Comparison of ENCODE assay signal across 17 cellular contexts in the genomic region with DNA sequence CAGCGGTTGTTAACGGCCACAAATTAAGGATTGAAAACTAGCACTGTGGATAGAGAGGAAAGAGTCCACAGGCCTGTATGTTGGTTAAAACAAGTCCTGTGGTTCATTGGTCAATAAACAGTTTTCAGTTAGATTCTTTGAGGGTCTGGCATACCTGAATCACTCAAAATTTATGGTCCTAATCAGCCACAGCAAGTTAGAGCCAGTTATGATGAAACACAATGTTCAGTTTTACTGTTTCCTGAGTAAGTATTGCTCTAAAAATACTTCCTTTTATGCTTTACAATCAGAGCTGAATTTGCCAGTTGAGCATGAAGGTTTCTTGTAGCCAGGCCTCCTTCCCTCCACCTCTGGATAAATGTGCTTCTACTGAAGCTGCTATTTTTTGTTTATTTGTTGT. TPM values are rescaled to one million over a fixed set of nuclear protein-coding genes. Genes with fewer than 3 reads are reported as not detected.
DNase-seq lines count a peak whose midpoint lies in the region; ATAC-seq, FAIRE-seq and TF ChIP-seq lines count a peak whose summit lies in the region.
"Had no signal": no experiment of that assay in that cellular context is flagged by ENCODE, and none has a peak within 500 bp of the region (broad histone marks: within the 10 kb centered on the region; RNA-seq: fewer than 3 reads in every experiment).

No MANE protein-coding gene starts in this region.

- DNase-seq in mammary epithelial cell: peak; percentile 66
- no peak for DNase-seq in breast epithelium (ENCODE audit: low spot score in 2 of 2)
- DNase-seq in RCC 7860 (ENCODE audit: low spot score): peak; percentile 16
- DNase-seq in kidney epithelial cell (ENCODE audit: low read depth): peak; percentile 67
- no peak for DNase-seq in omental fat pad (ENCODE audit: low spot score)
- no peak for DNase-seq in amygdala (lab: John Stamatoyannopoulos, UW)
- DNase-seq in activated T-cell treated with anti-CD3 and anti-CD28 coated beads, Interleukin-2, amount 50 U/mL, for 24 hours: no peak
- no peak for DNase-seq in hepatic stellate cell (ENCODE audit: low spot score)
- DNase-seq: 8988T; brain microvascular endothelial cell; effector memory CD8-positive, alpha-beta T cell; heart right ventricle; NCI-H1417; NCI-H446; T1000; testis had no signal

- peaks cover 11% of the 10 kb centered on the region for H3K27me3 Mint-ChIP-seq in activated T-cell treated with anti-CD3 and anti-CD28 coated beads, Interleukin-2, amount 50 U/mL, for 24 hours

- H3K36me3 ChIP-seq in mammary epithelial cell (ENCODE audit: insufficient read depth, low read length): no peaks in the 10 kb centered on the region
- H3K36me3 ChIP-seq in breast epithelium: no peaks in the 10 kb centered on the region
- no peaks in the 10 kb centered on the region for H3K36me3 ChIP-seq in kidney epithelial cell (ENCODE audit: control insufficient read depth, insufficient read depth, low read length)
- H3K36me3 ChIP-seq: brain microvascular endothelial cell, heart right ventricle had no signal

- H3K4me3 ChIP-seq in mammary epithelial cell (replicated peaks in 1 of 3; ENCODE audit: insufficient read depth in 1 of 3, low read depth in 2 of 3, low read length in 3 of 3) (no peak overlapping the region), breast epithelium (no peak overlapping the region), kidney epithelial cell (ENCODE audit: low read depth, low read length) (no peak overlapping the region)
- H3K4me3 ChIP-seq: heart right ventricle, testis had no signal

- no peak for FAIRE-seq in RCC 7860 (lab: Jason Lieb, UNC)

- no peaks in the 10 kb centered on the region for H3K4me1 Mint-ChIP-seq in activated T-cell treated with anti-CD3 and anti-CD28 coated beads, Interleukin-2, amount 50 U/mL, for 24 hours (ENCODE audit: low read depth)
- H3K4me1 Mint-ChIP-seq: neural crest cell had no signal

- no peaks in the 10 kb centered on the region for H3K27me3 ChIP-seq in mammary epithelial cell (ENCODE audit: insufficient read depth, low read length)
- no peaks in the 10 kb centered on the region for H3K27me3 ChIP-seq in breast epithelium
- H3K27me3 ChIP-seq in kidney epithelial cell (ENCODE audit: control insufficient read depth, insufficient read depth, low read length): no peaks in the 10 kb centered on the region
- H3K27me3 ChIP-seq: brain microvascular endothelial cell, testis had no signal

- no peaks in the 10 kb centered on the region for H3K9me3 Mint-ChIP-seq in activated T-cell treated with anti-CD3 and anti-CD28 coated beads, Interleukin-2, amount 50 U/mL, for 24 hours
- H3K9me3 Mint-ChIP-seq: effector memory CD8-positive, alpha-beta T cell; neural crest cell had no signal

- no peak for TF ChIP-seq POLR2A in breast epithelium (IDR thresholded peaks at IDR 0.05)

- dilution Hi-C loops in mammary epithelial cell (cut with HindIII; ENCODE audit: low sequenced_read_pairs): no loop called here

- H3K4me3 Mint-ChIP-seq in activated T-cell treated with anti-CD3 and anti-CD28 coated beads, Interleukin-2, amount 50 U/mL, for 24 hours: no peak overlapping the region
- H3K4me3 Mint-ChIP-seq: effector memory CD8-positive, alpha-beta T cell; neural crest cell had no signal

- H2AFZ ChIP-seq in mammary epithelial cell (ENCODE audit: low read depth, low read length): no peak overlapping the region

- no peak overlapping the region for H3K27ac ChIP-seq in mammary epithelial cell (ENCODE audit: insufficient read depth, low read depth, low read length)
- H3K27ac ChIP-seq in breast epithelium: peak overlapping the region in 1 of 2 donors; percentile 25
- H3K27ac ChIP-seq: brain microvascular endothelial cell, heart right ventricle, testis had no signal

- no peaks in the 10 kb centered on the region for H3K79me2 ChIP-seq in mammary epithelial cell (ENCODE audit: insufficient read depth, low read length)

- H3K36me3 Mint-ChIP-seq in activated T-cell treated with anti-CD3 and anti-CD28 coated beads, Interleukin-2, amount 50 U/mL, for 24 hours (ENCODE audit: low read depth): no peaks in the 10 kb centered on the region

- CTCF ChIA-PET in mammary epithelial cell (lab: Charles Lee; ENCODE audit: low non-redundant PET): no interaction called here

- 50% methylated on average over 2 of the region's 2 CpGs for WGBS in mammary epithelial cell (ENCODE audit: low coverage, missing lambda C conversion rate)

- no peaks in the 10 kb centered on the region for H4K20me1 ChIP-seq in mammary epithelial cell (ENCODE audit: insufficient read depth, low read length)

- intact Hi-C loops in mammary epithelial cell (cut with micrococcal nuclease): no loop called here
- intact Hi-C loops in breast epithelium (cut with DNase I; ENCODE audit: low total_unique reads): no loop called here

- in situ Hi-C loops in mammary epithelial cell (cut with MboI; ENCODE audit: low sequenced_read_pairs in 2 of 2): no loop called here

- no peak overlapping the region for H3K27ac Mint-ChIP-seq in activated T-cell treated with anti-CD3 and anti-CD28 coated beads, Interleukin-2, amount 50 U/mL, for 24 hours
- H3K27ac Mint-ChIP-seq: effector memory CD8-positive, alpha-beta T cell had no signal

- TF ChIP-seq CTCF in mammary epithelial cell (conservative IDR thresholded peaks at IDR 0.05 in 1 of 2, IDR thresholded peaks at IDR 0.05 in 1 of 2; ENCODE audit: extremely low read depth in 1 of 2, insufficient read depth in 1 of 2, low read depth in 1 of 2, low read length in 2 of 2): no peak
- no peak for TF ChIP-seq CTCF in breast epithelium (IDR thresholded peaks at IDR 0.05)
- TF ChIP-seq CTCF in kidney epithelial cell (IDR thresholded peaks at IDR 0.05; ENCODE audit: insufficient read depth, low read length, poor library complexity, severe bottlenecking): no peak
- no peak for TF ChIP-seq CTCF in omental fat pad (IDR thresholded peaks at IDR 0.05)

- no peak overlapping the region for H3K9ac ChIP-seq in mammary epithelial cell (ENCODE audit: insufficient read depth, low read length)

- no peaks in the 10 kb centered on the region for H3K9me3 ChIP-seq in mammary epithelial cell (replicated peaks; ENCODE audit: insufficient read depth, low read length)
- no peaks in the 10 kb centered on the region for H3K9me3 ChIP-seq in breast epithelium
- H3K9me3 ChIP-seq: heart right ventricle, testis had no signal

- BruUV-seq in mammary epithelial cell (replicated peaks; lab: Mats Ljungman, UMichigan): no TSS peak

- no peak for ATAC-seq in omental fat pad (ENCODE audit: low FRiP score)
- ATAC-seq: effector memory CD8-positive, alpha-beta T cell had no signal

- no peak overlapping the region for H3K4me2 ChIP-seq in mammary epithelial cell (ENCODE audit: insufficient read depth, low read depth, low read length)

- H3K4me1 ChIP-seq in mammary epithelial cell (ENCODE audit: insufficient read depth, low read length) (peaks cover 28% of the 10 kb centered on the region), breast epithelium (peaks cover 0 to 5% of the 10 kb centered on the region in 2 donors)
- H3K4me1 ChIP-seq: testis had no signal

RNA-seq across cellular contexts. Expression of gene CAT, which starts 12.9 kb away (rescaled TPM):
- total RNA-seq in mammary epithelial cell (100 to 1,000 TPM in 1 of 2 donors, 10 to 100 TPM in 1; 30.6 to 147 TPM), breast epithelium (100 to 1,000 TPM; 177 to 469 (median 190) TPM), kidney epithelial cell (16.4 and 23.7 TPM in 2 replicates), omental fat pad (100 to 1,000 TPM; 228 to 429 (median 293) TPM)
- polyA plus RNA-seq in mammary epithelial cell: 48.7 TPM
- 50.9 TPM for polyA minus RNA-seq in mammary epithelial cell

Comparison
In these comparisons a context has a peak if more than half of its experiments do, and no peak if none do; other contexts are left out.
1. DNase-seq: peak in mammary epithelial cell (single experiment), RCC 7860 (single experiment) and kidney epithelial cell (single experiment); none in breast epithelium (0 of 2), omental fat pad (single experiment), amygdala (0 of 56), activated T-cell treated with anti-CD3 and anti-CD28 coated beads, Interleukin-2, amount 50 U/mL, for 24 hours (single experiment) and hepatic stellate cell (single experiment).